Comparison of ENCODE assay signal across 23 cellular contexts in genomic region chr2:180699657-180700361, GRCh38.
DNase-seq lines count a peak whose midpoint lies in the region; ATAC-seq, FAIRE-seq and TF ChIP-seq lines count a peak whose summit lies in the region.
"Had no signal": no experiment of that assay in that cellular context is flagged by ENCODE, and none has a peak within 500 bp of the region (broad histone marks: within the 10 kb centered on the region; RNA-seq: fewer than 3 reads in every experiment).

No MANE protein-coding gene starts in this region.

- intact Hi-C loops in natural killer cell (cut with micrococcal nuclease), result loop anchor here (10.0 kb wide), 1 partner anchor 95 kb away; no protein-coding TSS in a partner anchor
- intact Hi-C loops in right lobe of liver (cut with DNase I), result no loop called here
- intact Hi-C loops in aorta (cut with DNase I), result no loop called here
- intact Hi-C loops in colonic mucosa (cut with DNase I), result no loop called here

- no peaks in the 10 kb centered on the region for H3K4me1 Mint-ChIP-seq in natural killer cell treated with Interleukin-12 subunit alpha and Interleukin-12 subunit beta and Interleukin-15 and Interleukin-18, amount 100 ng/mL, for 72 hours (ENCODE audit: low read depth in 2 of 2)
- H3K4me1 Mint-ChIP-seq in natural killer cell, result no peaks in the 10 kb centered on the region
- H3K4me1 Mint-ChIP-seq in activated CD4-positive, alpha-beta memory T cell treated with anti-CD3 and anti-CD28 coated beads, Interleukin-2, amount 10 ng/mL, durations not matched to agents 7 days and 5 days, result no peaks in the 10 kb centered on the region
- H3K4me1 Mint-ChIP-seq: memory B cell had no signal

- no peak overlapping the region for H3K27ac Mint-ChIP-seq in natural killer cell treated with Interleukin-12 subunit alpha and Interleukin-12 subunit beta and Interleukin-15 and Interleukin-18, amount 100 ng/mL, for 72 hours
- no peak overlapping the region for H3K27ac Mint-ChIP-seq in natural killer cell
- no peak overlapping the region for H3K27ac Mint-ChIP-seq in activated CD4-positive, alpha-beta memory T cell treated with anti-CD3 and anti-CD28 coated beads, Interleukin-2, amount 10 ng/mL, durations not matched to agents 7 days and 5 days
- H3K27ac Mint-ChIP-seq: activated naive CD8-positive, alpha-beta T cell; activated T-helper 1 cell treated with anti-CD3 and anti-CD28 coated beads, Interleukin-12 subunit alpha, Interleukin-12 subunit beta, Interleukin-2, Interleukin-4 antibody, amounts not matched to agents 30 ng/mL and 10 ng/mL and 1 ng/mL, durations not matched to agents 14 hours and 24 hours and 36 hours; brain; memory B cell; progenitor cell of endocrine pancreas; T-helper 2 cell treated with Interferon-gamma antibody and Interleukin-4, amounts not matched to agents 5 μg/mL and 100 μg/mL, for 36 hours had no signal

- no peaks in the 10 kb centered on the region for H3K9me3 ChIP-seq in right lobe of liver
- H3K9me3 ChIP-seq in aorta (ENCODE audit: control insufficient read depth, low read length), result no peaks in the 10 kb centered on the region
- H3K9me3 ChIP-seq in colonic mucosa, result no peaks in the 10 kb centered on the region

- H3K27me3 ChIP-seq in right lobe of liver (no peaks in the 10 kb centered on the region), aorta (ENCODE audit: control insufficient read depth in 1 of 2, insufficient read depth in 2 of 2, low read length in 1 of 2) (no peaks in the 10 kb centered on the region), colonic mucosa (no peaks in the 10 kb centered on the region)

- no peaks in the 10 kb centered on the region for H3K4me1 ChIP-seq in right lobe of liver
- H3K4me1 ChIP-seq in aorta (ENCODE audit: control insufficient read depth in 1 of 2, insufficient read depth in 2 of 2, low read length in 2 of 2), result no peaks in the 10 kb centered on the region
- no peaks in the 10 kb centered on the region for H3K4me1 ChIP-seq in colonic mucosa

- no peak for TF ChIP-seq POLR2A in right lobe of liver (IDR thresholded peaks at IDR 0.05)

- no peak for FAIRE-seq in HTR-8/SVneo (lab: Jason Lieb, UNC)
- FAIRE-seq: endothelial cell of umbilical vein had no signal

- H3K27ac ChIP-seq in right lobe of liver, result no peak overlapping the region
- H3K27ac ChIP-seq in aorta (ENCODE audit: low read depth in 1 of 2, low read length in 2 of 2), result no peak overlapping the region
- H3K27ac ChIP-seq in colonic mucosa, result no peak overlapping the region
- H3K27ac ChIP-seq: skin epidermis had no signal

- WGBS in right lobe of liver (ENCODE audit: insufficient coverage, low coverage, low lambda C conversion rate, missing lambda C conversion rate), result 57% methylated on average over 2 of the region's 4 CpGs
- WGBS in aorta, 2 donors, result 78 to 85% methylated on average over 4 of the region's 4 CpGs

- H3K4me3 Mint-ChIP-seq in natural killer cell treated with Interleukin-12 subunit alpha and Interleukin-12 subunit beta and Interleukin-15 and Interleukin-18, amount 100 ng/mL, for 72 hours, result no peak overlapping the region
- no peak overlapping the region for H3K4me3 Mint-ChIP-seq in natural killer cell
- H3K4me3 Mint-ChIP-seq in activated CD4-positive, alpha-beta memory T cell treated with anti-CD3 and anti-CD28 coated beads, Interleukin-2, amount 10 ng/mL, durations not matched to agents 7 days and 5 days, result no peak overlapping the region
- H3K4me3 Mint-ChIP-seq: activated naive CD8-positive, alpha-beta T cell; activated T-helper 1 cell treated with anti-CD3 and anti-CD28 coated beads, Interleukin-12 subunit alpha, Interleukin-12 subunit beta, Interleukin-2, Interleukin-4 antibody, amounts not matched to agents 30 ng/mL and 10 ng/mL and 1 ng/mL, durations not matched to agents 14 hours and 24 hours and 36 hours; brain; memory B cell; T-helper 2 cell treated with Interferon-gamma antibody and Interleukin-4, amounts not matched to agents 5 μg/mL and 100 μg/mL, for 36 hours had no signal

- H3K36me3 Mint-ChIP-seq in natural killer cell treated with Interleukin-12 subunit alpha and Interleukin-12 subunit beta and Interleukin-15 and Interleukin-18, amount 100 ng/mL, for 72 hours, result no peaks in the 10 kb centered on the region
- no peaks in the 10 kb centered on the region for H3K36me3 Mint-ChIP-seq in natural killer cell
- no peaks in the 10 kb centered on the region for H3K36me3 Mint-ChIP-seq in activated CD4-positive, alpha-beta memory T cell treated with anti-CD3 and anti-CD28 coated beads, Interleukin-2, amount 10 ng/mL, durations not matched to agents 7 days and 5 days (ENCODE audit: low read depth)
- H3K36me3 Mint-ChIP-seq: activated naive CD8-positive, alpha-beta T cell; brain; memory B cell had no signal

- POLR2A ChIA-PET in activated CD4-positive, alpha-beta memory T cell treated with anti-CD3 and anti-CD28 coated beads, Interleukin-2, amount 10 ng/mL, durations not matched to agents 7 days and 5 days (lab: Charles Lee), result no interaction called here

- no peak overlapping the region for H3K4me3 ChIP-seq in right lobe of liver
- no peak overlapping the region for H3K4me3 ChIP-seq in aorta (ENCODE audit: low read length in 2 of 2)
- H3K4me3 ChIP-seq in colonic mucosa, result no peak overlapping the region
- H3K4me3 ChIP-seq: skin epidermis had no signal

- H3K27me3 Mint-ChIP-seq in natural killer cell treated with Interleukin-12 subunit alpha and Interleukin-12 subunit beta and Interleukin-15 and Interleukin-18, amount 100 ng/mL, for 72 hours, result no peaks in the 10 kb centered on the region
- H3K27me3 Mint-ChIP-seq in natural killer cell (ENCODE audit: low read depth in 2 of 2), result no peaks in the 10 kb centered on the region
- no peaks in the 10 kb centered on the region for H3K27me3 Mint-ChIP-seq in activated CD4-positive, alpha-beta memory T cell treated with anti-CD3 and anti-CD28 coated beads, Interleukin-2, amount 10 ng/mL, durations not matched to agents 7 days and 5 days
- H3K27me3 Mint-ChIP-seq: memory B cell, progenitor cell of endocrine pancreas had no signal

- peak; percentile 27 to 60 for ATAC-seq in natural killer cell treated with Interleukin-12 subunit alpha and Interleukin-12 subunit beta and Interleukin-15 and Interleukin-18, amount 100 ng/mL, for 72 hours
- no peak for ATAC-seq in natural killer cell
- ATAC-seq in right lobe of liver, result peak; percentile 22 to 39 (median 34)
- ATAC-seq in aorta (ENCODE audit: low FRiP score), result peak; percentile 44
- ATAC-seq: activated CD4-positive, CD25-positive, alpha-beta regulatory T cell treated with anti-CD3 and anti-CD28 coated beads, Interleukin-2, amount 50 U/mL, for 24 hours had no signal

- no peaks in the 10 kb centered on the region for H3K9me3 Mint-ChIP-seq in natural killer cell treated with Interleukin-12 subunit alpha and Interleukin-12 subunit beta and Interleukin-15 and Interleukin-18, amount 100 ng/mL, for 72 hours
- H3K9me3 Mint-ChIP-seq in natural killer cell, result no peaks in the 10 kb centered on the region
- no peaks in the 10 kb centered on the region for H3K9me3 Mint-ChIP-seq in activated CD4-positive, alpha-beta memory T cell treated with anti-CD3 and anti-CD28 coated beads, Interleukin-2, amount 10 ng/mL, durations not matched to agents 7 days and 5 days
- H3K9me3 Mint-ChIP-seq: activated T-helper 1 cell treated with anti-CD3 and anti-CD28 coated beads, Interleukin-12 subunit alpha, Interleukin-12 subunit beta, Interleukin-2, Interleukin-4 antibody, amounts not matched to agents 30 ng/mL and 10 ng/mL and 1 ng/mL, durations not matched to agents 14 hours and 24 hours and 36 hours; memory B cell; T-helper 2 cell treated with Interferon-gamma antibody and Interleukin-4, amounts not matched to agents 5 μg/mL and 100 μg/mL, for 36 hours had no signal

- CTCF ChIA-PET in activated CD4-positive, alpha-beta memory T cell treated with anti-CD3 and anti-CD28 coated beads, Interleukin-2, amount 10 ng/mL, durations not matched to agents 7 days and 5 days (lab: Charles Lee), result no interaction called here

- H3K9ac ChIP-seq in colonic mucosa (ENCODE audit: low read depth in 2 of 2, low read length in 2 of 2), result no peak overlapping the region

- H3K36me3 ChIP-seq in right lobe of liver (no peaks in the 10 kb centered on the region), aorta (ENCODE audit: control insufficient read depth in 1 of 2, insufficient read depth in 2 of 2, low read length in 1 of 2) (no peaks in the 10 kb centered on the region), colonic mucosa (no peaks in the 10 kb centered on the region)

- TF ChIP-seq CTCF in natural killer cell (IDR thresholded peaks at IDR 0.05) (no peak), right lobe of liver (IDR thresholded peaks at IDR 0.05) (no peak), colonic mucosa (IDR thresholded peaks at IDR 0.05) (no peak)

- no peak for DNase-seq in natural killer cell treated with Interleukin-12 subunit alpha and Interleukin-12 subunit beta and Interleukin-15 and Interleukin-18, amount 100 ng/mL, for 72 hours (ENCODE audit: low spot score)
- DNase-seq in natural killer cell (no peak), T1000 (lab: John Stamatoyannopoulos, UW) (peak; percentile 6), right lobe of liver (no peak), aorta (peak in 1 of 2 donors; percentile 63), colonic mucosa (no peak), HTR-8/SVneo (ENCODE audit: insufficient read length, low spot score) (no peak)
- DNase-seq in activated CD4-positive, alpha-beta memory T cell treated with anti-CD3 and anti-CD28 coated beads, Interleukin-2, amount 10 ng/mL, durations not matched to agents 7 days and 5 days, result no peak
- DNase-seq: DMS153; hippocampal formation; islet precursor cell; NCI-H2029; NCI-H510A; stimulated activated CD4-positive, alpha-beta T cell treated with anti-CD3 and anti-CD28 coated beads, Interleukin-2, amount 100 ng/mL, for 48 hours had no signal

Comparison
In these comparisons a context has a peak if more than half of its experiments do, and no peak if none do; other contexts are left out.
1. ATAC-seq: peak in natural killer cell treated with Interleukin-12 subunit alpha and Interleukin-12 subunit beta and Interleukin-15 and Interleukin-18, amount 100 ng/mL, for 72 hours (2 of 2), right lobe of liver (4 of 4) and aorta (single experiment); none in natural killer cell (0 of 3).